8 cellular contexts compared by ENCODE assay signal in genomic region chr10:84329094-84329611, GRCh38. TPM values are rescaled to one million over a fixed set of nuclear protein-coding genes. Genes with fewer than 3 reads are reported as not detected.
DNase-seq lines count a peak whose midpoint lies in the region; ATAC-seq and TF ChIP-seq lines count a peak whose summit lies in the region.

No MANE protein-coding gene starts in this region.

- H3K36me3 ChIP-seq in ascending aorta, result no peaks in the 10 kb centered on the region

- DNase-seq in AG04449 (ENCODE audit: low read depth, low spot score) (no peak), ascending aorta (ENCODE audit: low spot score in 2 of 2) (no peak), kidney tubule cell (ENCODE audit: low spot score) (peak; percentile 63), DMS79 treated with DMSO at 0.1 percent for 48 hours (lab: John Stamatoyannopoulos, UW) (no peak)
- peak; percentile 57 to 71 (median 65) for DNase-seq in stimulated activated CD4-positive, alpha-beta T cell treated with anti-CD3 and anti-CD28 coated beads, TNF-alpha, amount 100 ng/mL, for 24 hours (ENCODE audit: low read depth in 3 of 3)

- ATAC-seq in GM18511 (IDR thresholded peaks at IDR 0.05; ENCODE audit: unreplicated experiment) (peak; percentile 47), HG03378 (IDR thresholded peaks at IDR 0.05; ENCODE audit: unreplicated experiment) (peak; percentile 39), SK-N-SH treated with all-trans-retinoic acid at 6 μM for 48 hours (peak; percentile 57)

- TF ChIP-seq CTCF in AG04449 (IDR thresholded peaks at IDR 0.05; ENCODE audit: insufficient read depth, low read length, missing control alignments) (no peak), ascending aorta (IDR thresholded peaks at IDR 0.05) (no peak)

- intact Hi-C loops in ascending aorta (cut with DNase I), result loop anchor here (2.0 kb wide), 2 partner anchors 32 to 96 kb away; no protein-coding TSS in a partner anchor

- peak overlapping the region; percentile 88 to 97 for H3K27ac ChIP-seq in ascending aorta

- peaks cover 0 to 16% of the 10 kb centered on the region in 2 donors for H3K4me1 ChIP-seq in ascending aorta

- peak overlapping the region; percentile 67 for H3K4me3 ChIP-seq in AG04449 (ENCODE audit: low read depth, low read length)
- peak overlapping the region; percentile 85 to 99 for H3K4me3 ChIP-seq in ascending aorta

- no peaks in the 10 kb centered on the region for H3K27me3 ChIP-seq in ascending aorta

- H3K9me3 ChIP-seq in ascending aorta, result no peaks in the 10 kb centered on the region

- POLR2A ChIA-PET in AG04449 (lab: Yijun Ruan, JAX), result no interaction called here

- CTCF ChIA-PET in AG04449 (lab: Yijun Ruan, JAX), result interaction anchor here (0.8 to 2.8 kb wide), 8 partner anchors 9 to 211 kb away, joined by 3 to 18 read pairs (median 5); no protein-coding TSS in a partner anchor

TF ChIP-seq in SK-N-SH treated with all-trans-retinoic acid at 6 μM for 48 hours, 23 proteins besides CTCF, POLR2A, EP300 and RAD21:
- no peak for TF ChIP-seq PATZ1 (CRISPR knock-in tag; IDR thresholded peaks at IDR 0.05; ENCODE audit: borderline replicate concordance)
- TF ChIP-seq CSRNP3 (CRISPR knock-in tag; IDR thresholded peaks at IDR 0.05), result no peak
- no peak for TF ChIP-seq PPARA (CRISPR knock-in tag; IDR thresholded peaks at IDR 0.05; ENCODE audit: borderline replicate concordance)
- TF ChIP-seq ESRRG (CRISPR knock-in tag; IDR thresholded peaks at IDR 0.05), result no peak
- no peak for TF ChIP-seq ISL1 (CRISPR knock-in tag; IDR thresholded peaks at IDR 0.05)
- no peak for TF ChIP-seq OSR1 (CRISPR knock-in tag; IDR thresholded peaks at IDR 0.05)
- TF ChIP-seq BACH2 (CRISPR knock-in tag; IDR thresholded peaks at IDR 0.05; ENCODE audit: borderline replicate concordance), result no peak
- TF ChIP-seq TCF4 (CRISPR knock-in tag; IDR thresholded peaks at IDR 0.05; ENCODE audit: borderline replicate concordance), result no peak
- TF ChIP-seq CREB5 (CRISPR knock-in tag; IDR thresholded peaks at IDR 0.05; ENCODE audit: low read depth), result no peak
TF ChIP-seq in SK-N-SH treated with all-trans-retinoic acid at 6 μM for 48 hours: peak in this region for 0.

RNA-seq across cellular contexts. Expression of gene CCSER2, which starts 0.8 kb away (rescaled TPM):
- 18.5 TPM for total RNA-seq in ascending aorta

Comparison
In these comparisons a context has a peak if more than half of its experiments do, and no peak if none do; other contexts are left out.
1. DNase-seq: peak in kidney tubule cell (single experiment) and stimulated activated CD4-positive, alpha-beta T cell treated with anti-CD3 and anti-CD28 coated beads, TNF-alpha, amount 100 ng/mL, for 24 hours (3 of 3); none in AG04449 (single experiment), ascending aorta (0 of 2) and DMS79 treated with DMSO at 0.1 percent for 48 hours (single experiment).
2. Peak in every context shown above with its lines, with median percentiles within 50 percentile points of each other: ATAC-seq.